In genomic region chr19:39352549-39353285, GRCh38 we compare ENCODE assay signal across 20 cellular contexts. TPM values are rescaled to one million over a fixed set of nuclear protein-coding genes. Genes with fewer than 3 reads are reported as not detected.
A peak's percentile ranks its signal among the peaks of the same experiment; 100 is the strongest.
DNase-seq lines count a peak whose midpoint lies in the region; ATAC-seq, FAIRE-seq and TF ChIP-seq lines count a peak whose summit lies in the region.
"Had no signal": no experiment of that assay in that cellular context is flagged by ENCODE, and none has a peak within 500 bp of the region (broad histone marks: within the 10 kb centered on the region; RNA-seq: fewer than 3 reads in every experiment).

No MANE protein-coding gene starts in this region.

- FAIRE-seq in GM19239 (lab: Jason Lieb, UNC) = no peak
- FAIRE-seq: colon had no signal

- H3K27me3 ChIP-seq in Panc1 (ENCODE audit: control insufficient read depth, insufficient read depth, low read length) (no peaks in the 10 kb centered on the region), skeletal muscle tissue (ENCODE audit: control insufficient read depth in 3 of 3, insufficient read depth in 3 of 3, low read length in 3 of 3) (no peaks in the 10 kb centered on the region)
- H3K27me3 ChIP-seq: heart right ventricle had no signal

- peak overlapping the region; percentile 92 for H3K27ac Mint-ChIP-seq in T-helper 1 cell treated with Interleukin-12 subunit alpha and Interleukin-12 subunit beta and Interleukin-4 antibody, amounts not matched to agents 30 μg/mL and 1 μg/mL, for 36 hours

- POLR2A ChIA-PET in Panc1 (lab: Charles Lee) = interaction anchor here (0.6 to 4.2 kb wide), 11 partner anchors 9 to 348 kb away, joined by 3 to 67 read pairs (median 5); partner anchors contain the start of genes MED29, PAF1, RPS16 and SAMD4B

- intact Hi-C loops in Panc1 (cut with micrococcal nuclease; ENCODE audit: unreplicated experiment) = no loop called here

- no peak for DNase-seq in T-helper 1 cell
- no peak for DNase-seq in Panc1 (ENCODE audit: low read depth, low spot score)
- peak; percentile 18 for DNase-seq in fibroblast of gingiva (ENCODE audit: low read depth)
- no peak for DNase-seq in retina
- no peak for DNase-seq in GM19239 (ENCODE audit: insufficient read length, low spot score)
- DNase-seq in NCI-H69 (lab: John Stamatoyannopoulos, UW) = no peak
- DNase-seq: activated CD4-positive, alpha-beta T cell treated with anti-CD3 and anti-CD28 coated beads for 4 hours; CD4-positive, CD25-positive, alpha-beta regulatory T cell; heart right ventricle; Kasumi-1; kidney glomerular epithelial cell; NCI-H1417; NCI-H2227 treated with DMSO at 0.1 percent for 48 hours; trophoblast cell had no signal

- H3K4me1 ChIP-seq in Panc1 (ENCODE audit: control insufficient read depth, insufficient read depth, low read length) = no peaks in the 10 kb centered on the region
- H3K4me1 ChIP-seq in skeletal muscle tissue (ENCODE audit: control insufficient read depth in 3 of 3, insufficient read depth in 3 of 3, low read length in 3 of 3) = peaks cover 0 to 19% (median 7%) of the 10 kb centered on the region in 3 donors
- H3K4me1 ChIP-seq: prostate gland had no signal

- H3K27ac ChIP-seq in Panc1 (ENCODE audit: low read length) (no peak overlapping the region), skeletal muscle tissue (ENCODE audit: low read depth, low read length) (peak overlapping the region; percentile 19)
- H3K27ac ChIP-seq: 22Rv1, epithelial cell of prostate, prostate gland had no signal

- H3K36me3 ChIP-seq in Panc1 (ENCODE audit: control insufficient read depth, insufficient read depth, low read length) (peaks cover 84% of the 10 kb centered on the region), skeletal muscle tissue (ENCODE audit: control insufficient read depth in 3 of 3, insufficient read depth in 3 of 3, low read length in 3 of 3) (peaks cover 33 to 44% (median 40%) of the 10 kb centered on the region in 3 donors)

- H3K4me1 Mint-ChIP-seq in T-helper 1 cell treated with Interleukin-12 subunit alpha and Interleukin-12 subunit beta and Interleukin-4 antibody, amounts not matched to agents 30 μg/mL and 1 μg/mL, for 36 hours (ENCODE audit: low read depth) = peaks cover 20% of the 10 kb centered on the region

- no peak for ATAC-seq in Panc1

- no peaks in the 10 kb centered on the region for H3K27me3 Mint-ChIP-seq in T-helper 1 cell treated with Interleukin-12 subunit alpha and Interleukin-12 subunit beta and Interleukin-4 antibody, amounts not matched to agents 30 μg/mL and 1 μg/mL, for 36 hours (ENCODE audit: low read depth)
- H3K27me3 Mint-ChIP-seq: CD4-positive, CD25-positive, alpha-beta regulatory T cell had no signal

- no peak for TF ChIP-seq CTCF in Panc1 (IDR thresholded peaks at IDR 0.05)

- H3K9me3 ChIP-seq in Panc1 (ENCODE audit: control insufficient read depth, insufficient read depth, low read depth, low read length) = no peaks in the 10 kb centered on the region
- H3K9me3 ChIP-seq in skeletal muscle tissue (ENCODE audit: control insufficient read depth in 3 of 3, low read length in 3 of 3) = no peaks in the 10 kb centered on the region
- H3K9me3 ChIP-seq: heart right ventricle, prostate gland had no signal

- CTCF ChIA-PET in Panc1 (lab: Charles Lee) = interaction anchor here (0.6 to 2.9 kb wide), 12 partner anchors 9 to 154 kb away, joined by 3 to 14 read pairs (median 5); partner anchors contain the start of gene SAMD4B

- H3K4me3 Mint-ChIP-seq in T-helper 1 cell treated with Interleukin-12 subunit alpha and Interleukin-12 subunit beta and Interleukin-4 antibody, amounts not matched to agents 30 μg/mL and 1 μg/mL, for 36 hours = no peak overlapping the region
- H3K4me3 Mint-ChIP-seq: CD4-positive, CD25-positive, alpha-beta regulatory T cell had no signal

- H3K9ac ChIP-seq in skeletal muscle tissue (ENCODE audit: low read depth in 1 of 3, low read length in 3 of 3) = no peak overlapping the region

- H3K4me3 ChIP-seq in Panc1 (ENCODE audit: low read depth in 2 of 2, low read length in 2 of 2) (no peak overlapping the region), skeletal muscle tissue (ENCODE audit: low read length in 3 of 3) (no peak overlapping the region)
- H3K4me3 ChIP-seq: heart right ventricle, prostate gland had no signal

- H3K36me3 Mint-ChIP-seq in T-helper 1 cell treated with Interleukin-12 subunit alpha and Interleukin-12 subunit beta and Interleukin-4 antibody, amounts not matched to agents 30 μg/mL and 1 μg/mL, for 36 hours (ENCODE audit: low read depth) = peaks cover 42% of the 10 kb centered on the region

- H3K9me3 Mint-ChIP-seq in T-helper 1 cell treated with Interleukin-12 subunit alpha and Interleukin-12 subunit beta and Interleukin-4 antibody, amounts not matched to agents 30 μg/mL and 1 μg/mL, for 36 hours = no peaks in the 10 kb centered on the region
- H3K9me3 Mint-ChIP-seq: CD4-positive, CD25-positive, alpha-beta regulatory T cell had no signal

- in situ Hi-C loops in Panc1 (cut with HindIII; ENCODE audit: low pct_unique_long_range_greater_than_20kb, low sequenced_read_pairs) = loop anchor here (5.0 kb wide), 2 partner anchors 40 to 195 kb away; partner anchors contain the start of genes MED29 and PAF1

- TSS peak; percentile 2 for BruUV-seq in Panc1 (replicated peaks; lab: Mats Ljungman, UMichigan)

RNA-seq across cellular contexts. Expression of gene SAMD4B, which starts 10.5 kb away (rescaled TPM):
- total RNA-seq in Panc1 (2021; ENCODE audit: unreplicated experiment) (1,339 TPM), skeletal muscle tissue (22.4 TPM)
- 1,600 TPM for polyA plus RNA-seq in Panc1 (2012; ENCODE audit: insufficient read length)

RNA-seq across cellular contexts. Expression of gene GMFG, which starts 16.9 kb away (rescaled TPM):
- 3.7 TPM for total RNA-seq in Panc1 (2021; ENCODE audit: unreplicated experiment)
- polyA plus RNA-seq in Panc1 (2012; ENCODE audit: insufficient read length) = 1.5 TPM
- 20.9 TPM for total RNA-seq in skeletal muscle tissue

RNA-seq across cellular contexts. Expression of gene LRFN1, which starts 32.1 kb away (rescaled TPM):
- total RNA-seq in Panc1 (2021; ENCODE audit: unreplicated experiment) (15.2 TPM), skeletal muscle tissue (0.52 TPM)
- 28.4 TPM for polyA plus RNA-seq in Panc1 (2012; ENCODE audit: insufficient read length)

RNA-seq across cellular contexts. Expression of gene PAF1, which starts 38.2 kb away (rescaled TPM):
- 901 TPM for total RNA-seq in Panc1 (2021; ENCODE audit: unreplicated experiment)
- polyA plus RNA-seq in Panc1 (2012; ENCODE audit: insufficient read length) = 1,335 TPM
- total RNA-seq in skeletal muscle tissue = 25.1 TPM

RNA-seq across cellular contexts. Expression of gene MED29, which starts 38.5 kb away (rescaled TPM):
- total RNA-seq in Panc1 (2021; ENCODE audit: unreplicated experiment) (739 TPM), skeletal muscle tissue (9.4 TPM)
- polyA plus RNA-seq in Panc1 (2012; ENCODE audit: insufficient read length) = 764 TPM

Comparison
In these comparisons a context has a peak if more than half of its experiments do, and no peak if none do; other contexts are left out.
1. RNA of gene SAMD4B, which starts 10.5 kb away (total RNA-seq): 1,339 TPM in Panc1 (single experiment); 22.4 TPM in skeletal muscle tissue (single experiment); every median in the first group is over 10 times any median in the second.
2. RNA of gene LRFN1, which starts 32.1 kb away (total RNA-seq): 15.2 TPM in Panc1 (single experiment); 0.52 TPM in skeletal muscle tissue (single experiment); every median in the first group is over 10 times any median in the second.